In genomic region chr16:81385031-81385756, GRCh38 we compare ENCODE assay signal across 28 cellular contexts. TPM values are rescaled to one million over a fixed set of nuclear protein-coding genes. Genes with fewer than 3 reads are reported as not detected.
DNase-seq lines count a peak whose midpoint lies in the region; ATAC-seq, FAIRE-seq and TF ChIP-seq lines count a peak whose summit lies in the region.
"Had no signal": no experiment of that assay in that cellular context is flagged by ENCODE, and none has a peak within 500 bp of the region (broad histone marks: within the 10 kb centered on the region; RNA-seq: fewer than 3 reads in every experiment).

No MANE protein-coding gene starts in this region.

- no peak overlapping the region for H2BK15ac ChIP-seq in mesendoderm (replicated peaks; ENCODE audit: low read depth)

- intact Hi-C loops in breast epithelium (cut with DNase I; ENCODE audit: low total_unique reads): no loop called here
- intact Hi-C loops in MCF 10A (cut with micrococcal nuclease): no loop called here
- intact Hi-C loops in endothelial cell of umbilical vein (cut with micrococcal nuclease): loop anchor here (1.0 kb wide), 2 partner anchors 16 to 20 kb away; no protein-coding TSS in a partner anchor
- intact Hi-C loops in thyroid gland (cut with DNase I): no loop called here

- H2AFZ ChIP-seq in endothelial cell of umbilical vein (ENCODE audit: low read depth, low read length) (no peak overlapping the region), neural progenitor cell (replicated peaks) (no peak overlapping the region)

- H3K27me3 ChIP-seq in breast epithelium (no peaks in the 10 kb centered on the region), endothelial cell of umbilical vein (ENCODE audit: control insufficient read depth in 2 of 2, insufficient read depth in 2 of 2, low read length in 2 of 2) (no peaks in the 10 kb centered on the region), neural progenitor cell (no peaks in the 10 kb centered on the region), thyroid gland (no peaks in the 10 kb centered on the region), mesendoderm (ENCODE audit: insufficient read depth, low read length, poor library complexity) (no peaks in the 10 kb centered on the region), foreskin keratinocyte (no peaks in the 10 kb centered on the region)
- H3K27me3 ChIP-seq: colonic mucosa had no signal

- no peak overlapping the region for H4K5ac ChIP-seq in mesendoderm (ENCODE audit: low read length)

- H3K4me3 Mint-ChIP-seq in MCF 10A (ENCODE audit: unreplicated experiment): no peak overlapping the region
- H3K4me3 Mint-ChIP-seq in neural progenitor cell: no peak overlapping the region
- H3K4me3 Mint-ChIP-seq: activated naive CD8-positive, alpha-beta T cell treated with anti-CD3 and anti-CD28 coated beads, Interleukin-2, amount 10 ng/mL, durations not matched to agents 7 days and 5 days; CD8-positive, alpha-beta T cell; naive thymus-derived CD4-positive, alpha-beta T cell; stimulated activated effector memory CD8-positive, alpha-beta T cell treated with anti-CD3 and anti-CD28 coated beads, Interleukin-12 subunit alpha, Interleukin-12 subunit beta, amount 100 ng/mL, for 72 hours; WTC11 had no signal

- peak; percentile 90 for FAIRE-seq in endothelial cell of umbilical vein (lab: Jason Lieb, UNC)
- FAIRE-seq: G401.6, GM18507, islet of Langerhans had no signal

- no peaks in the 10 kb centered on the region for H3K9me1 ChIP-seq in endothelial cell of umbilical vein (replicated peaks; ENCODE audit: control insufficient read depth, extremely low read depth, insufficient read depth, low read length)

- H2BK120ac ChIP-seq in mesendoderm (ENCODE audit: low read depth, low read length): no peak overlapping the region

- no peak overlapping the region for H3K18ac ChIP-seq in mesendoderm (ENCODE audit: low read length)

- 87 to 92% methylated on average over 4 of the region's 4 CpGs for WGBS in thyroid gland, 2 donors
- no CpG with 5 or more reads among the region's 4 CpGs for WGBS in mesendoderm (ENCODE audit: extremely low coverage, insufficient coverage, low lambda C conversion rate)

- H2AK5ac ChIP-seq in mesendoderm (ENCODE audit: low read length): no peak overlapping the region

- ATAC-seq in foreskin keratinocyte: no peak
- ATAC-seq: CD8-positive, alpha-beta T cell; naive thymus-derived CD4-positive, alpha-beta T cell; stimulated activated effector memory CD8-positive, alpha-beta T cell treated with anti-CD3 and anti-CD28 coated beads, Interleukin-12 subunit alpha, Interleukin-12 subunit beta, amount 100 ng/mL, for 72 hours; WTC11 had no signal

- H3K36me3 ChIP-seq in breast epithelium (no peaks in the 10 kb centered on the region), endothelial cell of umbilical vein (ENCODE audit: control insufficient read depth in 2 of 2, extremely low read depth in 1 of 2, insufficient read depth in 2 of 2, low read length in 2 of 2) (no peaks in the 10 kb centered on the region), neural progenitor cell (peaks cover 4% of the 10 kb centered on the region), thyroid gland (no peaks in the 10 kb centered on the region), mesendoderm (ENCODE audit: control insufficient read depth, insufficient read depth, low read length) (no peaks in the 10 kb centered on the region)
- H3K36me3 ChIP-seq: colonic mucosa, HAP-1 had no signal

- H3K9ac ChIP-seq in endothelial cell of umbilical vein (replicated peaks; ENCODE audit: extremely low read depth, insufficient read depth, low read length) (peak overlapping the region; percentile 79), neural progenitor cell (no peak overlapping the region), mesendoderm (ENCODE audit: low read length) (no peak overlapping the region)

- H3K9me3 ChIP-seq in breast epithelium (no peaks in the 10 kb centered on the region), endothelial cell of umbilical vein (replicated peaks; ENCODE audit: control insufficient read depth, insufficient read depth, low read length) (no peaks in the 10 kb centered on the region), neural progenitor cell (ENCODE audit: low read depth) (no peaks in the 10 kb centered on the region), thyroid gland (no peaks in the 10 kb centered on the region)
- H3K9me3 ChIP-seq: colonic mucosa, HAP-1, thoracic aorta had no signal

- H3K4me1 Mint-ChIP-seq in MCF 10A (ENCODE audit: insufficient read depth, unreplicated experiment): no peaks in the 10 kb centered on the region
- peaks cover 29% of the 10 kb centered on the region for H3K4me1 Mint-ChIP-seq in neural progenitor cell
- H3K4me1 Mint-ChIP-seq: stimulated activated effector memory CD8-positive, alpha-beta T cell treated with anti-CD3 and anti-CD28 coated beads, Interleukin-12 subunit alpha, Interleukin-12 subunit beta, amount 100 ng/mL, for 72 hours had no signal

- no peak overlapping the region for H3K27ac Mint-ChIP-seq in MCF 10A (ENCODE audit: low read depth, unreplicated experiment)
- no peak overlapping the region for H3K27ac Mint-ChIP-seq in neural progenitor cell
- H3K27ac Mint-ChIP-seq: activated naive CD8-positive, alpha-beta T cell treated with anti-CD3 and anti-CD28 coated beads, Interleukin-2, amount 10 ng/mL, durations not matched to agents 7 days and 5 days; activated T-helper 2 cell treated with anti-CD3 and anti-CD28 coated beads, Interferon-gamma antibody, Interleukin-2, Interleukin-4, amounts not matched to agents 10 μg/mL and 5 μg/mL and 100 μg/mL, durations not matched to agents 14 hours and 24 hours and 36 hours; CD8-positive, alpha-beta T cell; naive thymus-derived CD4-positive, alpha-beta T cell; stimulated activated effector memory CD8-positive, alpha-beta T cell treated with anti-CD3 and anti-CD28 coated beads, Interleukin-12 subunit alpha, Interleukin-12 subunit beta, amount 100 ng/mL, for 72 hours; WTC11 had no signal

- CTCF ChIA-PET in MCF 10A (lab: Yijun Ruan, JAX) (interaction anchor here (0.5 to 1.6 kb wide), 6 partner anchors 15 to 338 kb away, joined by 3 to 5 read pairs (median 3); no protein-coding TSS in a partner anchor), endothelial cell of umbilical vein (lab: Charles Lee) (interaction anchor here (0.7 to 3.8 kb wide), 8 partner anchors 8 to 141 kb away, joined by 3 to 20 read pairs (median 4); no protein-coding TSS in a partner anchor)

- dilution Hi-C loops in endothelial cell of umbilical vein (cut with MboI; ENCODE audit: extremely low pct_ligation_motif_present, low sequenced_read_pairs): loop anchor here (25.0 kb wide), 1 partner anchor 352 kb away; no protein-coding TSS in a partner anchor

- H3K9me3 Mint-ChIP-seq in MCF 10A (ENCODE audit: unreplicated experiment) (no peaks in the 10 kb centered on the region), neural progenitor cell (no peaks in the 10 kb centered on the region)
- H3K9me3 Mint-ChIP-seq: activated naive CD8-positive, alpha-beta T cell treated with anti-CD3 and anti-CD28 coated beads, Interleukin-2, amount 10 ng/mL, durations not matched to agents 7 days and 5 days; activated T-helper 2 cell treated with anti-CD3 and anti-CD28 coated beads, Interferon-gamma antibody, Interleukin-2, Interleukin-4, amounts not matched to agents 10 μg/mL and 5 μg/mL and 100 μg/mL, durations not matched to agents 14 hours and 24 hours and 36 hours; CD8-positive, alpha-beta T cell; naive thymus-derived CD4-positive, alpha-beta T cell; stimulated activated effector memory CD8-positive, alpha-beta T cell treated with anti-CD3 and anti-CD28 coated beads, Interleukin-12 subunit alpha, Interleukin-12 subunit beta, amount 100 ng/mL, for 72 hours; WTC11 had no signal

- no peak overlapping the region for H4K8ac ChIP-seq in mesendoderm (ENCODE audit: low read depth, low read length)

- peaks cover 25% of the 10 kb centered on the region for H3K36me3 Mint-ChIP-seq in MCF 10A (ENCODE audit: insufficient read depth, unreplicated experiment)
- H3K36me3 Mint-ChIP-seq in neural progenitor cell: peaks cover 22% of the 10 kb centered on the region
- H3K36me3 Mint-ChIP-seq: activated naive CD8-positive, alpha-beta T cell treated with anti-CD3 and anti-CD28 coated beads, Interleukin-2, amount 10 ng/mL, durations not matched to agents 7 days and 5 days; stimulated activated effector memory CD8-positive, alpha-beta T cell treated with anti-CD3 and anti-CD28 coated beads, Interleukin-12 subunit alpha, Interleukin-12 subunit beta, amount 100 ng/mL, for 72 hours had no signal

- H4K20me1 ChIP-seq in endothelial cell of umbilical vein (replicated peaks; ENCODE audit: control insufficient read depth, extremely low read depth, insufficient read depth, low read length): no peaks in the 10 kb centered on the region
- peaks cover 16% of the 10 kb centered on the region for H4K20me1 ChIP-seq in neural progenitor cell (ENCODE audit: low read depth)

- peak overlapping the region; percentile 40 to 62 for H3K27ac ChIP-seq in breast epithelium
- H3K27ac ChIP-seq in endothelial cell of umbilical vein (ENCODE audit: insufficient read depth, low read depth, low read length): peak overlapping the region; percentile 97
- H3K27ac ChIP-seq in neural progenitor cell: no peak overlapping the region
- H3K27ac ChIP-seq in thyroid gland: peak overlapping the region in 2 of 3 donors; percentile 24 to 26
- no peak overlapping the region for H3K27ac ChIP-seq in mesendoderm (ENCODE audit: low read depth, low read length)
- H3K27ac ChIP-seq in foreskin keratinocyte: no peak overlapping the region
- H3K27ac ChIP-seq: 22Rv1, colonic mucosa had no signal

- H3K56ac ChIP-seq in mesendoderm (ENCODE audit: low read length): no peak overlapping the region

- no peak overlapping the region for H2BK5ac ChIP-seq in mesendoderm (ENCODE audit: low read length)

- H3K4ac ChIP-seq in mesendoderm (ENCODE audit: low read depth, low read length): no peak overlapping the region

- POLR2A ChIA-PET in MCF 10A (lab: Yijun Ruan, JAX) (no interaction called here), endothelial cell of umbilical vein (lab: Charles Lee) (interaction anchor here (0.6 to 0.7 kb wide), 2 partner anchors 16 to 315 kb away, joined by 3 to 4 read pairs; no protein-coding TSS in a partner anchor)

- H3K4me2 ChIP-seq in endothelial cell of umbilical vein (ENCODE audit: insufficient read depth, low read length): peak overlapping the region; percentile 69
- peak overlapping the region; percentile 69 for H3K4me2 ChIP-seq in neural progenitor cell
- H3K4me2 ChIP-seq in mesendoderm (ENCODE audit: low read length): no peak overlapping the region

- no peaks in the 10 kb centered on the region for H3K27me3 Mint-ChIP-seq in MCF 10A (ENCODE audit: insufficient read depth, unreplicated experiment)
- no peaks in the 10 kb centered on the region for H3K27me3 Mint-ChIP-seq in neural progenitor cell (ENCODE audit: insufficient read depth, low read depth)
- H3K27me3 Mint-ChIP-seq: activated naive CD8-positive, alpha-beta T cell treated with anti-CD3 and anti-CD28 coated beads, Interleukin-2, amount 10 ng/mL, durations not matched to agents 7 days and 5 days; naive thymus-derived CD4-positive, alpha-beta T cell had no signal

- H3K4me3 ChIP-seq in breast epithelium (no peak overlapping the region), endothelial cell of umbilical vein (replicated peaks in 1 of 3; ENCODE audit: insufficient read depth in 1 of 3, low read depth in 1 of 3, low read length in 3 of 3) (peak overlapping the region in 1 of 3 experiments; percentile 1), neural progenitor cell (no peak overlapping the region), thyroid gland (replicated peaks in 1 of 3) (no peak overlapping the region), mesendoderm (ENCODE audit: low read length) (no peak overlapping the region)
- H3K4me3 ChIP-seq: colonic mucosa, HAP-1, thoracic aorta had no signal

- H3K4me1 ChIP-seq in breast epithelium: no peaks in the 10 kb centered on the region
- peaks cover 35% of the 10 kb centered on the region for H3K4me1 ChIP-seq in endothelial cell of umbilical vein (ENCODE audit: control insufficient read depth, extremely low read depth, insufficient read depth, low read length)
- peaks cover 23% of the 10 kb centered on the region for H3K4me1 ChIP-seq in neural progenitor cell
- H3K4me1 ChIP-seq in thyroid gland: peaks cover 5 to 15% of the 10 kb centered on the region in 2 donors
- H3K4me1 ChIP-seq in mesendoderm (ENCODE audit: control insufficient read depth, low read depth, low read length): no peaks in the 10 kb centered on the region
- no peaks in the 10 kb centered on the region for H3K4me1 ChIP-seq in foreskin keratinocyte
- H3K4me1 ChIP-seq: colonic mucosa had no signal

- H3K79me2 ChIP-seq in endothelial cell of umbilical vein (ENCODE audit: control insufficient read depth, insufficient read depth, low read length): no peaks in the 10 kb centered on the region
- H3K79me2 ChIP-seq in neural progenitor cell (ENCODE audit: low read depth): no peaks in the 10 kb centered on the region
- no peaks in the 10 kb centered on the region for H3K79me2 ChIP-seq in mesendoderm (ENCODE audit: control insufficient read depth, insufficient read depth, low read length)

- DNase-seq in breast epithelium (ENCODE audit: low spot score in 2 of 2): no peak
- DNase-seq in MCF 10A (ENCODE audit: unreplicated experiment): no peak
- peak; percentile 91 for DNase-seq in endothelial cell of umbilical vein (ENCODE audit: low read depth, low spot score)
- DNase-seq in neural progenitor cell (ENCODE audit: low spot score): no peak
- DNase-seq in thyroid gland: no peak
- DNase-seq in AG08395 (ENCODE audit: low spot score): no peak
- no peak for DNase-seq in mesendoderm
- no peak for DNase-seq in foreskin keratinocyte
- DNase-seq: activated CD8-positive, alpha-beta memory T cell treated with anti-CD3 and anti-CD28 coated beads, Interleukin-2, amount 50 U/mL, for 4 hours; activated naive CD8-positive, alpha-beta T cell treated with anti-CD3 and anti-CD28 coated beads, Interleukin-2, amount 10 ng/mL, durations not matched to agents 7 days and 5 days; CD8-positive, alpha-beta T cell; colonic mucosa; hippocampal formation; IMR-90; naive thymus-derived CD4-positive, alpha-beta T cell; NCI-H1105 treated with DMSO at 0.1 percent for 48 hours; NCI-H524; RPMI8226; T-helper 9 cell had no signal

- no peaks in the 10 kb centered on the region for H3K79me1 ChIP-seq in mesendoderm (ENCODE audit: low read length)

- H3K23ac ChIP-seq in mesendoderm (ENCODE audit: low read length): no peak overlapping the region

- H3F3A ChIP-seq in neural progenitor cell (ENCODE audit: low read depth): peaks cover 11% of the 10 kb centered on the region

- TF ChIP-seq CTCF in breast epithelium (IDR thresholded peaks at IDR 0.05): no peak
- no peak for TF ChIP-seq CTCF in MCF 10A (IDR thresholded peaks at IDR 0.05; ENCODE audit: unreplicated experiment)
- TF ChIP-seq CTCF in endothelial cell of umbilical vein (IDR thresholded peaks at IDR 0.05; ENCODE audit: extremely low read depth in 1 of 2, insufficient read depth in 1 of 2, low read depth in 1 of 2, low read length in 2 of 2): no peak
- TF ChIP-seq CTCF in neural progenitor cell (IDR thresholded peaks at IDR 0.05): no peak
- no peak for TF ChIP-seq CTCF in thyroid gland (IDR thresholded peaks at IDR 0.05)
- TF ChIP-seq CTCF in foreskin keratinocyte (conservative IDR thresholded peaks at IDR 0.05): no peak

- BruUV-seq in MCF 10A (replicated peaks; lab: Mats Ljungman, UMichigan) (no TSS peak), endothelial cell of umbilical vein (replicated peaks; lab: Mats Ljungman, UMichigan) (TSS peak; percentile 55)

- no peak for TF ChIP-seq POLR2A in breast epithelium (IDR thresholded peaks at IDR 0.05)
- TF ChIP-seq POLR2A in endothelial cell of umbilical vein (IDR thresholded peaks at IDR 0.05; ENCODE audit: low read depth, low read length): no peak
- no peak for TF ChIP-seq POLR2A in thyroid gland (IDR thresholded peaks at IDR 0.05)

RNA-seq across cellular contexts. Expression of gene CMIP, which starts 59.4 kb away (rescaled TPM):
- total RNA-seq in breast epithelium: 10 to 100 TPM; 14.9 to 23.9 (median 17.6) TPM
- 44.3 and 53.6 TPM in 2 replicates for total RNA-seq in MCF 10A (2022)
- 82.4 and 101 TPM in 2 replicates for total RNA-seq in endothelial cell of umbilical vein
- 23.6 and 29.0 TPM in 2 replicates for polyA plus RNA-seq in endothelial cell of umbilical vein
- polyA plus RNA-seq in endothelial cell of umbilical vein (2011; cell fraction: cytosol; rRNA removed): 31.1 and 32.0 TPM in 2 replicates
- 55.1 and 76.2 TPM in 2 replicates for polyA plus RNA-seq in endothelial cell of umbilical vein (2011; cell fraction: nucleus; rRNA removed)
- 43.0 and 55.4 TPM in 2 replicates for polyA plus RNA-seq in endothelial cell of umbilical vein (2012)
- 81.6 and 92.9 TPM in 2 replicates for polyA minus RNA-seq in endothelial cell of umbilical vein
- polyA minus RNA-seq in endothelial cell of umbilical vein (2011; cell fraction: cytosol; rRNA and poly(A)+ RNA removed): 15.4 TPM
- 99.8 and 106 TPM in 2 replicates for polyA minus RNA-seq in endothelial cell of umbilical vein (2011; cell fraction: nucleus; rRNA and poly(A)+ RNA removed)
- total RNA-seq in neural progenitor cell (ENCODE audit: low replicate concordance): 6.6 and 12.5 TPM in 2 replicates
- total RNA-seq in thyroid gland: 10 to 100 TPM; 15.5 to 65.9 (median 20.2) TPM
- 36.2 TPM for polyA plus RNA-seq in mesendoderm (2013, experiment 1 of 2)
- 36.4 TPM for polyA plus RNA-seq in mesendoderm (2013, experiment 2 of 2)
- 28.0 and 28.9 TPM in 2 replicates for total RNA-seq in foreskin keratinocyte
- polyA plus RNA-seq in foreskin keratinocyte: 12.9 and 15.3 TPM in 2 replicates

Comparison
In these comparisons a context has a peak if more than half of its experiments do, and no peak if none do; other contexts are left out.
1. H3K27ac ChIP-seq: peak in breast epithelium (2 of 2), endothelial cell of umbilical vein (single experiment) and thyroid gland (2 of 3); none in neural progenitor cell (single experiment), mesendoderm (single experiment) and foreskin keratinocyte (single experiment).